In the genomic region with DNA sequence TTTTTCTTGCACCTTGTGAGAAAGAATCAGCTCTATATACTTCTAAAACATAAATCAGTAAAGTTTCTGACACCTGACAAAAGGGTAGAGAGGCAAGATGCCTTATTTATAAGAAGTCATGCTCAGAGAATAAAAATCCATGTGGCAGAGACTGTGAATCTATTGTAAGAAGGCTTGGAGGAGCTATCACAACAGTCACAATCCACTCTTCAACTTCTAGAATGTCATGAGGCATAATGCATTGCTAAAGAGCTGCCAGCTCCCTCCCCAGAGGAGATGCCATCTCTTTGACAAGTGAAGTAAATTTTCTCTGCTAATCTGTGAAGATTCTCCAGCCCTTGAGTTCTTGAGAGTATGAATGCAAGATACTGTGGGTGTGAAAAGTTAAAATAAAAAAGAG, we compare ENCODE assay signal across 6 cellular contexts.
"Had no signal": no experiment of that assay in that cellular context is flagged by ENCODE, and none has a peak within 500 bp of the region (broad histone marks: within the 10 kb centered on the region; RNA-seq: fewer than 3 reads in every experiment).

No MANE protein-coding gene starts in this region.

- ATAC-seq: HepG2, K562 had no signal

- H3K27ac ChIP-seq: HL-60 had no signal

- H3K4me3 ChIP-seq: K562 had no signal

- DNase-seq: IMR-90, KBM-7, KG1 had no signal
